In genomic region chr5:151770383-151771258, GRCh38 we compare ENCODE assay signal across 8 cellular contexts. TPM values are rescaled to one million over a fixed set of nuclear protein-coding genes. Genes with fewer than 3 reads are reported as not detected.
DNase-seq lines count a peak whose midpoint lies in the region; ATAC-seq and TF ChIP-seq lines count a peak whose summit lies in the region.

No MANE protein-coding gene starts in this region.

- peaks cover 20% of the 10 kb centered on the region for H3K36me3 Mint-ChIP-seq in activated CD4-positive, alpha-beta T cell treated with anti-CD3 and anti-CD28 coated beads for 36 hours (ENCODE audit: low read depth)
- H3K36me3 Mint-ChIP-seq in T-helper 1 cell treated with Interleukin-12 subunit alpha and Interleukin-12 subunit beta and Interleukin-4 antibody, amounts not matched to agents 30 μg/mL and 1 μg/mL, for 36 hours (ENCODE audit: low read depth), result peaks cover 10% of the 10 kb centered on the region
- H3K36me3 Mint-ChIP-seq in endothelial cell (ENCODE audit: low read depth, unreplicated experiment), result peaks cover 7% of the 10 kb centered on the region
- peaks cover 0 to 13% of the 10 kb centered on the region in 2 donors for H3K36me3 Mint-ChIP-seq in stimulated activated naive B cell treated with anti-CD40 and anti-IgM and Interleukin-4, amounts not matched to agents 10 μg/mL and 1 μg/mL and 100 μg/mL, for 72 hours

- H3K27me3 Mint-ChIP-seq in activated CD4-positive, alpha-beta T cell treated with anti-CD3 and anti-CD28 coated beads for 36 hours, result no peaks in the 10 kb centered on the region
- no peaks in the 10 kb centered on the region for H3K27me3 Mint-ChIP-seq in T-helper 1 cell treated with Interleukin-12 subunit alpha and Interleukin-12 subunit beta and Interleukin-4 antibody, amounts not matched to agents 30 μg/mL and 1 μg/mL, for 36 hours (ENCODE audit: low read depth)
- H3K27me3 Mint-ChIP-seq in endothelial cell (ENCODE audit: unreplicated experiment), result peaks cover 9% of the 10 kb centered on the region
- H3K27me3 Mint-ChIP-seq in stimulated activated naive B cell treated with anti-CD40 and anti-IgM and Interleukin-4, amounts not matched to agents 10 μg/mL and 1 μg/mL and 100 μg/mL, for 72 hours, result no peaks in the 10 kb centered on the region

- no peak overlapping the region for H3K4me3 Mint-ChIP-seq in activated CD4-positive, alpha-beta T cell treated with anti-CD3 and anti-CD28 coated beads for 36 hours
- H3K4me3 Mint-ChIP-seq in T-helper 1 cell treated with Interleukin-12 subunit alpha and Interleukin-12 subunit beta and Interleukin-4 antibody, amounts not matched to agents 30 μg/mL and 1 μg/mL, for 36 hours, result peak overlapping the region; percentile 67
- peak overlapping the region; percentile 85 for H3K4me3 Mint-ChIP-seq in endothelial cell (ENCODE audit: unreplicated experiment)
- H3K4me3 Mint-ChIP-seq in stimulated activated naive B cell treated with anti-CD40 and anti-IgM and Interleukin-4, amounts not matched to agents 10 μg/mL and 1 μg/mL and 100 μg/mL, for 72 hours, result no peak overlapping the region

- no peak for DNase-seq in activated CD4-positive, alpha-beta T cell treated with anti-CD3 and anti-CD28 coated beads for 36 hours
- no peak for DNase-seq in activated CD4-positive, alpha-beta T cell treated with anti-CD3 and anti-CD28 coated beads for 1 hour
- peak; percentile 80 for DNase-seq in LHCN-M2 (ENCODE audit: low read depth)
- peak; percentile 61 for DNase-seq in endothelial cell (ENCODE audit: low spot score)
- DNase-seq in midbrain (lab: John Stamatoyannopoulos, UW), result peak; percentile 63
- DNase-seq in stimulated activated naive B cell treated with anti-CD40 and anti-IgM and Interleukin-4, amounts not matched to agents 10 μg/mL and 1 μg/mL and 100 μg/mL, for 72 hours, result peak; percentile 35

- POLR2A ChIA-PET in activated CD4-positive, alpha-beta T cell treated with anti-CD3 and anti-CD28 coated beads for 36 hours (lab: Charles Lee), result interaction anchor here (0.6 to 2.8 kb wide), 10 partner anchors 12 to 581 kb away, joined by 3 to 28 read pairs (median 4); partner anchors contain the start of genes ATOX1, GM2A and SLC36A1

- H3K27ac Mint-ChIP-seq in activated CD4-positive, alpha-beta T cell treated with anti-CD3 and anti-CD28 coated beads for 36 hours, result peak overlapping the region; percentile 89
- H3K27ac Mint-ChIP-seq in T-helper 1 cell treated with Interleukin-12 subunit alpha and Interleukin-12 subunit beta and Interleukin-4 antibody, amounts not matched to agents 30 μg/mL and 1 μg/mL, for 36 hours, result peak overlapping the region; percentile 79
- peak overlapping the region; percentile 95 for H3K27ac Mint-ChIP-seq in endothelial cell (ENCODE audit: unreplicated experiment)
- no peak overlapping the region for H3K27ac Mint-ChIP-seq in stimulated activated naive B cell treated with anti-CD40 and anti-IgM and Interleukin-4, amounts not matched to agents 10 μg/mL and 1 μg/mL and 100 μg/mL, for 72 hours

- ATAC-seq in activated CD4-positive, alpha-beta T cell treated with anti-CD3 and anti-CD28 coated beads for 36 hours, result peak; percentile 21
- peak; percentile 28 for ATAC-seq in GM21825 (IDR thresholded peaks at IDR 0.05; ENCODE audit: unreplicated experiment)
- ATAC-seq in stimulated activated naive B cell treated with anti-CD40 and anti-IgM and Interleukin-4, amounts not matched to agents 10 μg/mL and 1 μg/mL and 100 μg/mL, for 72 hours (replicated peaks), result peak; percentile 33

- CTCF ChIA-PET in activated CD4-positive, alpha-beta T cell treated with anti-CD3 and anti-CD28 coated beads for 36 hours (lab: Charles Lee), result interaction anchor here (0.6 to 3.6 kb wide), 17 partner anchors 11 to 616 kb away, joined by 3 to 19 read pairs (median 4); partner anchors contain the start of genes ATOX1 and SLC36A1

- H3K4me1 Mint-ChIP-seq in activated CD4-positive, alpha-beta T cell treated with anti-CD3 and anti-CD28 coated beads for 36 hours, result peaks cover 24% of the 10 kb centered on the region
- peaks cover 28% of the 10 kb centered on the region for H3K4me1 Mint-ChIP-seq in T-helper 1 cell treated with Interleukin-12 subunit alpha and Interleukin-12 subunit beta and Interleukin-4 antibody, amounts not matched to agents 30 μg/mL and 1 μg/mL, for 36 hours (ENCODE audit: low read depth)
- peaks cover 20% of the 10 kb centered on the region for H3K4me1 Mint-ChIP-seq in endothelial cell (ENCODE audit: unreplicated experiment)
- peaks cover 10 to 39% of the 10 kb centered on the region in 2 donors for H3K4me1 Mint-ChIP-seq in stimulated activated naive B cell treated with anti-CD40 and anti-IgM and Interleukin-4, amounts not matched to agents 10 μg/mL and 1 μg/mL and 100 μg/mL, for 72 hours

- intact Hi-C loops in activated CD4-positive, alpha-beta T cell treated with anti-CD3 and anti-CD28 coated beads for 36 hours (cut with DNase I, micrococcal nuclease), result loop anchor here (1.0 to 10.0 kb wide), 12 partner anchors 12 to 1766 kb away; partner anchors contain the start of genes ATOX1 (in 2 of the 2), ANXA6 (in 1 of the 2), GM2A (in 1 of the 2) and HMGXB3 (in 1 of the 2)

- no peak for TF ChIP-seq CTCF in endothelial cell (IDR thresholded peaks at IDR 0.05; ENCODE audit: unreplicated experiment)

- H3K9me3 Mint-ChIP-seq in activated CD4-positive, alpha-beta T cell treated with anti-CD3 and anti-CD28 coated beads for 36 hours (ENCODE audit: low read depth), result no peaks in the 10 kb centered on the region
- no peaks in the 10 kb centered on the region for H3K9me3 Mint-ChIP-seq in T-helper 1 cell treated with Interleukin-12 subunit alpha and Interleukin-12 subunit beta and Interleukin-4 antibody, amounts not matched to agents 30 μg/mL and 1 μg/mL, for 36 hours
- H3K9me3 Mint-ChIP-seq in endothelial cell (ENCODE audit: unreplicated experiment), result no peaks in the 10 kb centered on the region
- no peaks in the 10 kb centered on the region for H3K9me3 Mint-ChIP-seq in stimulated activated naive B cell treated with anti-CD40 and anti-IgM and Interleukin-4, amounts not matched to agents 10 μg/mL and 1 μg/mL and 100 μg/mL, for 72 hours

RNA-seq across cellular contexts. Expression of gene G3BP1, which starts 1.1 kb away (rescaled TPM):
- 100 to 1,000 TPM; 253 to 280 TPM for total RNA-seq in activated CD4-positive, alpha-beta T cell treated with anti-CD3 and anti-CD28 coated beads for 36 hours
- total RNA-seq in LHCN-M2 (2014; rRNA removed) (203 and 204 TPM in 2 replicates), endothelial cell (ENCODE audit: unreplicated experiment) (213 TPM)
- 133 TPM for polyA plus RNA-seq in LHCN-M2 (2012)

RNA-seq across cellular contexts. Expression of gene ATOX1, which starts 12.2 kb away (rescaled TPM):
- 10 to 100 TPM; 74.8 to 85.9 TPM for total RNA-seq in activated CD4-positive, alpha-beta T cell treated with anti-CD3 and anti-CD28 coated beads for 36 hours
- total RNA-seq in LHCN-M2 (2014; rRNA removed), result 86.4 and 119 TPM in 2 replicates
- 415 TPM for polyA plus RNA-seq in LHCN-M2 (2012)
- 106 TPM for total RNA-seq in endothelial cell (ENCODE audit: unreplicated experiment)

Comparison
In these comparisons a context has a peak if more than half of its experiments do, and no peak if none do; other contexts are left out.
1. DNase-seq: peak in LHCN-M2 (single experiment), endothelial cell (single experiment), midbrain (single experiment) and stimulated activated naive B cell treated with anti-CD40 and anti-IgM and Interleukin-4, amounts not matched to agents 10 μg/mL and 1 μg/mL and 100 μg/mL, for 72 hours (single experiment); none in activated CD4-positive, alpha-beta T cell treated with anti-CD3 and anti-CD28 coated beads for 36 hours (single experiment) and activated CD4-positive, alpha-beta T cell treated with anti-CD3 and anti-CD28 coated beads for 1 hour (single experiment).
2. H3K4me3 Mint-ChIP-seq: peak in T-helper 1 cell treated with Interleukin-12 subunit alpha and Interleukin-12 subunit beta and Interleukin-4 antibody, amounts not matched to agents 30 μg/mL and 1 μg/mL, for 36 hours (single experiment) and endothelial cell (single experiment); none in activated CD4-positive, alpha-beta T cell treated with anti-CD3 and anti-CD28 coated beads for 36 hours (single experiment) and stimulated activated naive B cell treated with anti-CD40 and anti-IgM and Interleukin-4, amounts not matched to agents 10 μg/mL and 1 μg/mL and 100 μg/mL, for 72 hours (0 of 2).
3. Peak in every context shown above with its lines, with median percentiles within 50 percentile points of each other: ATAC-seq.